14 cellular contexts compared by ENCODE assay signal in genomic region chr3:32455609-32456428, GRCh38. TPM values are rescaled to one million over a fixed set of nuclear protein-coding genes. Genes with fewer than 3 reads are reported as not detected.
DNase-seq lines count a peak whose midpoint lies in the region; ATAC-seq and TF ChIP-seq lines count a peak whose summit lies in the region.
"Had no signal": no experiment of that assay in that cellular context is flagged by ENCODE, and none has a peak within 500 bp of the region (broad histone marks: within the 10 kb centered on the region; RNA-seq: fewer than 3 reads in every experiment).

No MANE protein-coding gene starts in this region.

- no peak for TF ChIP-seq CTCF in spleen (IDR thresholded peaks at IDR 0.05 in 8 of 11, conservative IDR thresholded peaks at IDR 0.05 in 3 of 11)

- H3K9me3 ChIP-seq in spleen, result no peaks in the 10 kb centered on the region
- H3K9me3 ChIP-seq: psoas muscle, testis had no signal

- 73 to 89% (median 82%) methylated on average over 15 of the region's 15 CpGs for WGBS in spleen, 5 donors

- peak; percentile 27 for DNase-seq in activated CD4-positive, CD25-positive, alpha-beta regulatory T cell treated with anti-CD3 and anti-CD28 coated beads, Interleukin-2, amount 50 U/mL, for 72 hours
- DNase-seq in central memory CD4-positive, alpha-beta T cell, result peak; percentile 46
- DNase-seq in spleen (no peak), Ammon's horn (ENCODE audit: low spot score) (no peak)
- DNase-seq in effector CD8-positive, alpha-beta T cell (lab: John Stamatoyannopoulos, UW), result no peak
- DNase-seq: DMS79, NCI-H1694 treated with DMSO at 0.1 percent for 48 hours, psoas muscle, testis had no signal

- peak overlapping the region in 1 of 8 donors; percentile 21 for H3K4me3 ChIP-seq in spleen
- H3K4me3 ChIP-seq: psoas muscle, testis had no signal

- no peak for TF ChIP-seq POLR2A in spleen (IDR thresholded peaks at IDR 0.05)

- intact Hi-C loops in spleen (cut with DNase I; ENCODE audit: low total_unique reads), result no loop called here

- peak overlapping the region in 7 of 8 donors; percentile 47 to 94 (median 85) for H3K27ac ChIP-seq in spleen
- H3K27ac ChIP-seq: psoas muscle, testis had no signal

- peaks cover 25 to 61% (median 57%) of the 10 kb centered on the region in 6 donors for H3K4me1 ChIP-seq in spleen
- H3K4me1 ChIP-seq: psoas muscle, testis had no signal

- no peak for ATAC-seq in activated CD4-positive, CD25-positive, alpha-beta regulatory T cell treated with anti-CD3 and anti-CD28 coated beads, Interleukin-2, amount 50 U/mL, for 24 hours
- ATAC-seq in HG03565 (IDR thresholded peaks at IDR 0.05; ENCODE audit: unreplicated experiment) (peak; percentile 37), GM21737 (IDR thresholded peaks at IDR 0.05; ENCODE audit: unreplicated experiment) (no peak)
- ATAC-seq: HepG2, psoas muscle, SK-N-SH treated with all-trans-retinoic acid at 6 μM for 48 hours had no signal

- H3K27me3 ChIP-seq in spleen (replicated peaks in 1 of 7), result no peaks in the 10 kb centered on the region
- H3K27me3 ChIP-seq: testis had no signal

- peaks cover 0 to 73% (median 26%) of the 10 kb centered on the region in 6 donors for H3K36me3 ChIP-seq in spleen

RNA-seq across cellular contexts. Expression of gene CMTM6, which starts 46.8 kb away (rescaled TPM):
- 100 to 1,000 TPM in 2 of 7 donors, 10 to 100 TPM in 5; 73.2 to 116 (median 82.0) TPM for total RNA-seq in spleen
- polyA plus RNA-seq in spleen, result 10 to 100 TPM; 26.6 to 31.8 (median 26.9) TPM

Comparison
In these comparisons a context has a peak if more than half of its experiments do, and no peak if none do; other contexts are left out.
1. DNase-seq: peak in activated CD4-positive, CD25-positive, alpha-beta regulatory T cell treated with anti-CD3 and anti-CD28 coated beads, Interleukin-2, amount 50 U/mL, for 72 hours (single experiment) and central memory CD4-positive, alpha-beta T cell (single experiment); none in spleen (single experiment), Ammon's horn (single experiment) and effector CD8-positive, alpha-beta T cell (single experiment).